1 cellular context compared by ENCODE assay signal in genomic region chr6:160975111-160975510, GRCh38.
TF ChIP-seq lines count a peak whose summit lies in the region.

No MANE protein-coding gene starts in this region.

TF ChIP-seq in HEK293T, 16 proteins besides CTCF, POLR2A, EP300 and RAD21:
- TF ChIP-seq SUZ12 (IDR thresholded peaks at IDR 0.05): no peak
- TF ChIP-seq FOXK2 (IDR thresholded peaks at IDR 0.05): no peak
- TF ChIP-seq HDGF (IDR thresholded peaks at IDR 0.05; ENCODE audit: borderline replicate concordance): no peak
- TF ChIP-seq LEF1 (IDR thresholded peaks at IDR 0.05; ENCODE audit: borderline replicate concordance): no peak
- TF ChIP-seq ELF4 (IDR thresholded peaks at IDR 0.05): no peak
- TF ChIP-seq, protein P1, sequence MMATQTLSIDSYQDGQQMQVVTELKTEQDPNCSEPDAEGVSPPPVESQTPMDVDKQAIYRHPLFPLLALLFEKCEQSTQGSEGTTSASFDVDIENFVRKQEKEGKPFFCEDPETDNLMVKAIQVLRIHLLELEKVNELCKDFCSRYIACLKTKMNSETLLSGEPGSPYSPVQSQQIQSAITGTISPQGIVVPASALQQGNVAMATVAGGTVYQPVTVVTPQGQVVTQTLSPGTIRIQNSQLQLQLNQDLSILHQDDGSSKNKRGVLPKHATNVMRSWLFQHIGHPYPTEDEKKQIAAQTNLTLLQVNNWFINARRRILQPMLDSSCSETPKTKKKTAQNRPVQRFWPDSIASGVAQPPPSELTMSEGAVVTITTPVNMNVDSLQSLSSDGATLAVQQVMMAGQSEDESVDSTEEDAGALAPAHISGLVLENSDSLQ (IDR thresholded peaks at IDR 0.05): no peak
- TF ChIP-seq NFRKB (IDR thresholded peaks at IDR 0.05): no peak
- TF ChIP-seq FOXA1 (IDR thresholded peaks at IDR 0.05): no peak
- TF ChIP-seq TARDBP (IDR thresholded peaks at IDR 0.05): no peak
- no peak for TF ChIP-seq ARNT (IDR thresholded peaks at IDR 0.05)
- TF ChIP-seq CTBP1 (IDR thresholded peaks at IDR 0.05; ENCODE audit: borderline replicate concordance): no peak
- no peak for TF ChIP-seq SP1 (IDR thresholded peaks at IDR 0.05)
- TF ChIP-seq FOXM1 (IDR thresholded peaks at IDR 0.05; ENCODE audit: borderline replicate concordance): no peak
